Comparison of ENCODE assay signal across 1 cellular context in the genomic region with DNA sequence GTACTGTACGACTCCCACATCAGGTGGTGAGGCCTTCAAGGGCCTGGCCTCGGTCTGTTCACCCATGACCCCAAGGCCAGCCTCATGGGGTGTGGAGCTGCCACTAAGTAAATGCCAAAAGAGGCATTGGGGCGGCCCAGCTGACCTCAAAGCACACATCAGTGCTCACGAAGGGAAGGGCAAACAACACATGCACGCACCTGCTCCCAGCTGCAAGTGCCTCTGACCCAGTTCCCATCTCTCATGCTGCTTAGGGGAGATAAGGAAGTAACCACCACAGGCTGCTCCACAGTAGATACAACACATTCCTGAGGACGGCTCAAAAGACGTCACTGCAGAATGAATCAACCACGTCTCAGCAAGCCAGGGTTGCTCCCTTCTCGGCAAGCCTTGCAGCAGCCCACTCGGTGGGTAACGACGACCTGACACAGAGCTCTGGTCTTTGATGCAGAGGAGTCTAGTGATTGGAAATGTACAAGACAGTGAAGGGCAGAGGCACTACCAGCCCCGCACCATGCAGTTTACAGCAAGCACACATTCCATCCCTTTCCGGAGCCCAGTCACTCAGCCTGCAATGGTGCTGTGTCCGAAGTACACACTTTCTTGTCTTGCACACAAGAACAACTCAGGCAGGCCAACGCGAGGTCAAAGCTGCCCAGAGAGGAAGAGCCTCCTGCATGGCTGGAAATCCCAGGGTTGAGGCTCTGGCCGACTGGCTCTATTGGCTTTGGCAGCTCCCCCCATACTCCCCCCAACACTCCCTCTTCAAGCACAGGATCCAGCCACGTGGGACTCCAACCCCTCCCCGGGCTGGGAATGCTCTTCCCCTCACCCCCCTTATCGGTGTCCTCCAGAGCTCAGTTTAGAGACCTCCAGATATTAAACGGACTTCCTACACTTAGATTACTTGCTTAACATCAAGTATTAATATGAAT.
TF ChIP-seq lines count a peak whose summit lies in the region.

No MANE protein-coding gene starts in this region.

TF ChIP-seq in K562, 482 proteins besides CTCF, POLR2A, EP300 and RAD21 (continued from another document and continues in another):
- TF ChIP-seq MXI1 (IDR thresholded peaks at IDR 0.05; ENCODE audit: low read depth, low read length), result peak; percentile 79; the same call in 1 of the 2 replicates
- no peak for TF ChIP-seq CBX2 (IDR thresholded peaks at IDR 0.05; ENCODE audit: insufficient read depth, low read length, poor library complexity, severe bottlenecking)
- TF ChIP-seq, protein P1, sequence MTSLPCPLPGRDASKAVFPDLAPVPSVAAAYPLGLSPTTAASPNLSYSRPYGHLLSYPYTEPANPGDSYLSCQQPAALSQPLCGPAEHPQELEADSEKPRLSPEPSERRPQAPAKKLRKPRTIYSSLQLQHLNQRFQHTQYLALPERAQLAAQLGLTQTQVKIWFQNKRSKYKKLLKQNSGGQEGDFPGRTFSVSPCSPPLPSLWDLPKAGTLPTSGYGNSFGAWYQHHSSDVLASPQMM (CRISPR knock-in tag; IDR thresholded peaks at IDR 0.05), result no peak
- TF ChIP-seq, protein P2, sequence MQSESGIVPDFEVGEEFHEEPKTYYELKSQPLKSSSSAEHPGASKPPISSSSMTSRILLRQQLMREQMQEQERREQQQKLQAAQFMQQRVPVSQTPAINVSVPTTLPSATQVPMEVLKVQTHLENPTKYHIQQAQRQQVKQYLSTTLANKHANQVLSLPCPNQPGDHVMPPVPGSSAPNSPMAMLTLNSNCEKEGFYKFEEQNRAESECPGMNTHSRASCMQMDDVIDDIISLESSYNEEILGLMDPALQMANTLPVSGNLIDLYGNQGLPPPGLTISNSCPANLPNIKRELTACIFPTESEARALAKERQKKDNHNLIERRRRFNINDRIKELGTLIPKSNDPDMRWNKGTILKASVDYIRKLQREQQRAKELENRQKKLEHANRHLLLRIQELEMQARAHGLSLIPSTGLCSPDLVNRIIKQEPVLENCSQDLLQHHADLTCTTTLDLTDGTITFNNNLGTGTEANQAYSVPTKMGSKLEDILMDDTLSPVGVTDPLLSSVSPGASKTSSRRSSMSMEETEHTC (IDR thresholded peaks at IDR 0.05), result peak; percentile 81; the same call in 1 of the 2 replicates
- no peak for TF ChIP-seq HDGF (IDR thresholded peaks at IDR 0.05)
- peak; percentile 92 for TF ChIP-seq MECOM (CRISPR knock-in tag; IDR thresholded peaks at IDR 0.05)
- TF ChIP-seq EP400 (IDR thresholded peaks at IDR 0.05), result peak; percentile 58
- peak; percentile 97 for TF ChIP-seq SOX6 (IDR thresholded peaks at IDR 0.05)
- peak; percentile 97 for TF ChIP-seq SMARCA4 (IDR thresholded peaks at IDR 0.05)
- TF ChIP-seq CBFB (CRISPR knock-in tag; IDR thresholded peaks at IDR 0.05), result peak; percentile 99
- TF ChIP-seq ZNF444 (CRISPR knock-in tag; IDR thresholded peaks at IDR 0.05), result no peak
- TF ChIP-seq TEAD2 (tag; IDR thresholded peaks at IDR 0.05), result peak; percentile 89
- TF ChIP-seq, protein P3, sequence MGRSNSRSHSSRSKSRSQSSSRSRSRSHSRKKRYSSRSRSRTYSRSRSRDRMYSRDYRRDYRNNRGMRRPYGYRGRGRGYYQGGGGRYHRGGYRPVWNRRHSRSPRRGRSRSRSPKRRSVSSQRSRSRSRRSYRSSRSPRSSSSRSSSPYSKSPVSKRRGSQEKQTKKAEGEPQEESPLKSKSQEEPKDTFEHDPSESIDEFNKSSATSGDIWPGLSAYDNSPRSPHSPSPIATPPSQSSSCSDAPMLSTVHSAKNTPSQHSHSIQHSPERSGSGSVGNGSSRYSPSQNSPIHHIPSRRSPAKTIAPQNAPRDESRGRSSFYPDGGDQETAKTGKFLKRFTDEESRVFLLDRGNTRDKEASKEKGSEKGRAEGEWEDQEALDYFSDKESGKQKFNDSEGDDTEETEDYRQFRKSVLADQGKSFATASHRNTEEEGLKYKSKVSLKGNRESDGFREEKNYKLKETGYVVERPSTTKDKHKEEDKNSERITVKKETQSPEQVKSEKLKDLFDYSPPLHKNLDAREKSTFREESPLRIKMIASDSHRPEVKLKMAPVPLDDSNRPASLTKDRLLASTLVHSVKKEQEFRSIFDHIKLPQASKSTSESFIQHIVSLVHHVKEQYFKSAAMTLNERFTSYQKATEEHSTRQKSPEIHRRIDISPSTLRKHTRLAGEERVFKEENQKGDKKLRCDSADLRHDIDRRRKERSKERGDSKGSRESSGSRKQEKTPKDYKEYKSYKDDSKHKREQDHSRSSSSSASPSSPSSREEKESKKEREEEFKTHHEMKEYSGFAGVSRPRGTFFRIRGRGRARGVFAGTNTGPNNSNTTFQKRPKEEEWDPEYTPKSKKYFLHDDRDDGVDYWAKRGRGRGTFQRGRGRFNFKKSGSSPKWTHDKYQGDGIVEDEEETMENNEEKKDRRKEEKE (IDR thresholded peaks at IDR 0.05; ENCODE audit: borderline replicate concordance in 1 of 2, control insufficient read depth in 1 of 2, low read depth in 2 of 2, low read length in 1 of 2), result peak in 1 of 2 experiments; percentile 78; a peak in 1 of 4 replicates
- TF ChIP-seq, protein P4, sequence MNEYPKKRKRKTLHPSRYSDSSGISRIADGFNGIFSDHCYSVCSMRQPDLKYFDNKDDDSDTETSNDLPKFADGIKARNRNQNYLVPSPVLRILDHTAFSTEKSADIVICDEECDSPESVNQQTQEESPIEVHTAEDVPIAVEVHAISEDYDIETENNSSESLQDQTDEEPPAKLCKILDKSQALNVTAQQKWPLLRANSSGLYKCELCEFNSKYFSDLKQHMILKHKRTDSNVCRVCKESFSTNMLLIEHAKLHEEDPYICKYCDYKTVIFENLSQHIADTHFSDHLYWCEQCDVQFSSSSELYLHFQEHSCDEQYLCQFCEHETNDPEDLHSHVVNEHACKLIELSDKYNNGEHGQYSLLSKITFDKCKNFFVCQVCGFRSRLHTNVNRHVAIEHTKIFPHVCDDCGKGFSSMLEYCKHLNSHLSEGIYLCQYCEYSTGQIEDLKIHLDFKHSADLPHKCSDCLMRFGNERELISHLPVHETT (CRISPR knock-in tag; conservative IDR thresholded peaks at IDR 0.05 in 1 of 2, IDR thresholded peaks at IDR 0.05 in 1 of 2), result peak in 1 of 2 experiments; percentile 95; a peak in 2 of 4 replicates
- TF ChIP-seq MAZ (CRISPR knock-in tag; conservative IDR thresholded peaks at IDR 0.05 in 1 of 2, IDR thresholded peaks at IDR 0.05 in 1 of 2), result peak; percentile 56 to 69; a peak in 2 of 4 replicates
- TF ChIP-seq DACH1 (IDR thresholded peaks at IDR 0.05; ENCODE audit: partially characterized antibody), result peak; percentile 89
- no peak for TF ChIP-seq POLR3G (IDR thresholded peaks at IDR 0.05; ENCODE audit: extremely low read depth, insufficient read length, insufficient replicate concordance)
- no peak for TF ChIP-seq TFAM (CRISPR knock-in tag; conservative IDR thresholded peaks at IDR 0.05)
- no peak for TF ChIP-seq ADNP (tag; IDR thresholded peaks at IDR 0.05)
- TF ChIP-seq HDAC3 (IDR thresholded peaks at IDR 0.05; ENCODE audit: borderline replicate concordance, partially characterized antibody), result peak; percentile 98
- peak; percentile 97 for TF ChIP-seq HLTF (IDR thresholded peaks at IDR 0.05)
- TF ChIP-seq SMARCA5 (IDR thresholded peaks at IDR 0.05), result no peak
- TF ChIP-seq, protein P5, sequence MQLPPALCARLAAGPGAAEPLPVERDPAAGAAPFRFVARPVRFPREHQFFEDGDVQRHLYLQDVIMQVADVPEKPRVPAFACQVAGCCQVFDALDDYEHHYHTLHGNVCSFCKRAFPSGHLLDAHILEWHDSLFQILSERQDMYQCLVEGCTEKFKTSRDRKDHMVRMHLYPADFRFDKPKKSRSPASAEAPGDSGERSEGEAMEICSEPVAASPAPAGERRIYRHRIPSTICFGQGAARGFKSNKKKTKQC (CRISPR knock-in tag; IDR thresholded peaks at IDR 0.05), result peak; percentile 53; the same call in 1 of the 2 replicates
- TF ChIP-seq ZNF175 (CRISPR knock-in tag; IDR thresholded peaks at IDR 0.05; ENCODE audit: low read depth), result peak; percentile 99
- TF ChIP-seq PHF21A (IDR thresholded peaks at IDR 0.05; ENCODE audit: borderline replicate concordance, low read depth), result no peak
- TF ChIP-seq ZFPM2 (CRISPR knock-in tag; IDR thresholded peaks at IDR 0.05), result no peak
- TF ChIP-seq, protein P6, sequence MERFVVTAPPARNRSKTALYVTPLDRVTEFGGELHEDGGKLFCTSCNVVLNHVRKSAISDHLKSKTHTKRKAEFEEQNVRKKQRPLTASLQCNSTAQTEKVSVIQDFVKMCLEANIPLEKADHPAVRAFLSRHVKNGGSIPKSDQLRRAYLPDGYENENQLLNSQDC (CRISPR knock-in tag; IDR thresholded peaks at IDR 0.05), result no peak
- no peak for TF ChIP-seq ZNF408 (CRISPR knock-in tag; IDR thresholded peaks at IDR 0.05; ENCODE audit: low read depth)
- no peak for TF ChIP-seq ZKSCAN3 (CRISPR knock-in tag; IDR thresholded peaks at IDR 0.05)
- TF ChIP-seq HDAC1 (IDR thresholded peaks at IDR 0.05), result peak; percentile 29 to 97; a peak in 2 of 4 replicates
- TF ChIP-seq JUN (IDR thresholded peaks at IDR 0.05; ENCODE audit: borderline replicate concordance, low read depth, low read length), result peak; percentile 88; the same call in 1 of the 2 replicates
- TF ChIP-seq JUN (CRISPR knock-in tag; IDR thresholded peaks at IDR 0.05; ENCODE audit: borderline replicate concordance), result peak; percentile 91; the same call in 1 of the 2 replicates
- TF ChIP-seq, protein P7, sequence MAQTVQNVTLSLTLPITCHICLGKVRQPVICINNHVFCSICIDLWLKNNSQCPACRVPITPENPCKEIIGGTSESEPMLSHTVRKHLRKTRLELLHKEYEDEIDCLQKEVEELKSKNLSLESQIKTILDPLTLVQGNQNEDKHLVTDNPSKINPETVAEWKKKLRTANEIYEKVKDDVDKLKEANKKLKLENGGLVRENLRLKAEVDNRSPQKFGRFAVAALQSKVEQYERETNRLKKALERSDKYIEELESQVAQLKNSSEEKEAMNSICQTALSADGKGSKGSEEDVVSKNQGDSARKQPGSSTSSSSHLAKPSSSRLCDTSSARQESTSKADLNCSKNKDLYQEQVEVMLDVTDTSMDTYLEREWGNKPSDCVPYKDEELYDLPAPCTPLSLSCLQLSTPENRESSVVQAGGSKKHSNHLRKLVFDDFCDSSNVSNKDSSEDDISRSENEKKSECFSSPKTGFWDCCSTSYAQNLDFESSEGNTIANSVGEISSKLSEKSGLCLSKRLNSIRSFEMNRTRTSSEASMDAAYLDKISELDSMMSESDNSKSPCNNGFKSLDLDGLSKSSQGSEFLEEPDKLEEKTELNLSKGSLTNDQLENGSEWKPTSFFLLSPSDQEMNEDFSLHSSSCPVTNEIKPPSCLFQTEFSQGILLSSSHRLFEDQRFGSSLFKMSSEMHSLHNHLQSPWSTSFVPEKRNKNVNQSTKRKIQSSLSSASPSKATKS (CRISPR knock-in tag; IDR thresholded peaks at IDR 0.05), result no peak
- TF ChIP-seq DIDO1 (tag; IDR thresholded peaks at IDR 0.05; ENCODE audit: low read depth), result no peak
- peak; percentile 92 to 96 for TF ChIP-seq ARNT (IDR thresholded peaks at IDR 0.05)
- peak in 1 of 2 experiments; percentile 88; a peak in 2 of 3 replicates for TF ChIP-seq CBX3 (IDR thresholded peaks at IDR 0.05; ENCODE audit: borderline replicate concordance in 1 of 2, low read length in 2 of 2)
- TF ChIP-seq, protein P8, sequence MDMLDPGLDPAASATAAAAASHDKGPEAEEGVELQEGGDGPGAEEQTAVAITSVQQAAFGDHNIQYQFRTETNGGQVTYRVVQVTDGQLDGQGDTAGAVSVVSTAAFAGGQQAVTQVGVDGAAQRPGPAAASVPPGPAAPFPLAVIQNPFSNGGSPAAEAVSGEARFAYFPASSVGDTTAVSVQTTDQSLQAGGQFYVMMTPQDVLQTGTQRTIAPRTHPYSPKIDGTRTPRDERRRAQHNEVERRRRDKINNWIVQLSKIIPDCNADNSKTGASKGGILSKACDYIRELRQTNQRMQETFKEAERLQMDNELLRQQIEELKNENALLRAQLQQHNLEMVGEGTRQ (CRISPR knock-in tag; IDR thresholded peaks at IDR 0.05), result no peak
- TF ChIP-seq, protein P9, sequence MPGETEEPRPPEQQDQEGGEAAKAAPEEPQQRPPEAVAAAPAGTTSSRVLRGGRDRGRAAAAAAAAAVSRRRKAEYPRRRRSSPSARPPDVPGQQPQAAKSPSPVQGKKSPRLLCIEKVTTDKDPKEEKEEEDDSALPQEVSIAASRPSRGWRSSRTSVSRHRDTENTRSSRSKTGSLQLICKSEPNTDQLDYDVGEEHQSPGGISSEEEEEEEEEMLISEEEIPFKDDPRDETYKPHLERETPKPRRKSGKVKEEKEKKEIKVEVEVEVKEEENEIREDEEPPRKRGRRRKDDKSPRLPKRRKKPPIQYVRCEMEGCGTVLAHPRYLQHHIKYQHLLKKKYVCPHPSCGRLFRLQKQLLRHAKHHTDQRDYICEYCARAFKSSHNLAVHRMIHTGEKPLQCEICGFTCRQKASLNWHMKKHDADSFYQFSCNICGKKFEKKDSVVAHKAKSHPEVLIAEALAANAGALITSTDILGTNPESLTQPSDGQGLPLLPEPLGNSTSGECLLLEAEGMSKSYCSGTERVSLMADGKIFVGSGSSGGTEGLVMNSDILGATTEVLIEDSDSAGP (CRISPR knock-in tag; IDR thresholded peaks at IDR 0.05), result 0 out of 2 replicates have a peak, but pooled peaks have one; percentile 15
- peak; percentile 97 for TF ChIP-seq ZBED1 (IDR thresholded peaks at IDR 0.05)
- peak; percentile 80 for TF ChIP-seq NEUROD1 (IDR thresholded peaks at IDR 0.05; ENCODE audit: borderline replicate concordance, low read depth, low read length, partially characterized antibody)
- peak; percentile 97 for TF ChIP-seq CEBPG (CRISPR knock-in tag; IDR thresholded peaks at IDR 0.05)
- TF ChIP-seq CEBPG (tag; conservative IDR thresholded peaks at IDR 0.05 in 1 of 2, IDR thresholded peaks at IDR 0.05 in 1 of 2), result peak; percentile 30 to 49; a peak in 2 of 4 replicates
- TF ChIP-seq BDP1 (IDR thresholded peaks at IDR 0.05; ENCODE audit: insufficient read depth, insufficient read length), result no peak
- TF ChIP-seq, protein P10, sequence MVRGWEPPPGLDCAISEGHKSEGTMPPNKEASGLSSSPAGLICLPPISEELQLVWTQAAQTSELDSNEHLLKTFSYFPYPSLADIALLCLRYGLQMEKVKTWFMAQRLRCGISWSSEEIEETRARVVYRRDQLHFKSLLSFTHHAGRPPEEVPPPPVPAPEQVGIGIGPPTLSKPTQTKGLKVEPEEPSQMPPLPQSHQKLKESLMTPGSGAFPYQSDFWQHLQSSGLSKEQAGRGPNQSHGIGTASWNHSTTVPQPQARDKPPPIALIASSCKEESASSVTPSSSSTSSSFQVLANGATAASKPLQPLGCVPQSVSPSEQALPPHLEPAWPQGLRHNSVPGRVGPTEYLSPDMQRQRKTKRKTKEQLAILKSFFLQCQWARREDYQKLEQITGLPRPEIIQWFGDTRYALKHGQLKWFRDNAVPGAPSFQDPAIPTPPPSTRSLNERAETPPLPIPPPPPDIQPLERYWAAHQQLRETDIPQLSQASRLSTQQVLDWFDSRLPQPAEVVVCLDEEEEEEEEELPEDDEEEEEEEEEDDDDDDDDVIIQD (CRISPR knock-in tag; IDR thresholded peaks at IDR 0.05), result no peak
- no peak for TF ChIP-seq CHCHD3 (CRISPR knock-in tag; IDR thresholded peaks at IDR 0.05)
- TF ChIP-seq LCOR (CRISPR knock-in tag; IDR thresholded peaks at IDR 0.05), result peak; percentile 49; the same call in 1 of the 2 replicates
- no peak for TF ChIP-seq ZNF699 (CRISPR knock-in tag; IDR thresholded peaks at IDR 0.05; ENCODE audit: insufficient replicate concordance)
